In genomic region chr11:84947070-84947469, GRCh38 we compare ENCODE assay signal across 1 cellular context.
TF ChIP-seq lines count a peak whose summit lies in the region.

No MANE protein-coding gene starts in this region.

TF ChIP-seq in H1, 55 proteins besides CTCF, POLR2A, EP300 and RAD21:
- TF ChIP-seq RNF2 (IDR thresholded peaks at IDR 0.05; ENCODE audit: borderline replicate concordance, low read depth, low read length, missing control alignments, poor library complexity, severe bottlenecking): no peak
- TF ChIP-seq ZNF274 (IDR thresholded peaks at IDR 0.05; ENCODE audit: borderline replicate concordance, extremely low read depth, low read length): no peak
- TF ChIP-seq JUN (IDR thresholded peaks at IDR 0.05; ENCODE audit: low read depth, low read length): no peak
- TF ChIP-seq RFX5 (IDR thresholded peaks at IDR 0.05; ENCODE audit: borderline replicate concordance, low read depth, low read length): no peak
- no peak for TF ChIP-seq RXRA (IDR thresholded peaks at IDR 0.05; ENCODE audit: insufficient read depth, low read depth, low read length)
- no peak for TF ChIP-seq RBBP5 (IDR thresholded peaks at IDR 0.05; ENCODE audit: borderline replicate concordance, low read depth, low read length)
- no peak for TF ChIP-seq SIX5 (IDR thresholded peaks at IDR 0.05; ENCODE audit: low read depth, low read length)
- TF ChIP-seq SP1 (IDR thresholded peaks at IDR 0.05; ENCODE audit: low read depth, low read length): no peak
- no peak for TF ChIP-seq JUND (IDR thresholded peaks at IDR 0.05; ENCODE audit: low read length)
- TF ChIP-seq HDAC6 (IDR thresholded peaks at IDR 0.05; ENCODE audit: low read depth, low read length): no peak
- TF ChIP-seq CHD2 (IDR thresholded peaks at IDR 0.05; ENCODE audit: low read length): no peak
- TF ChIP-seq TAF7 (optimal IDR thresholded peaks at IDR 0.05; ENCODE audit: borderline replicate concordance, low read depth, low read length): no peak
- TF ChIP-seq MAFK (IDR thresholded peaks at IDR 0.05; ENCODE audit: low read depth, low read length): no peak
